8 cellular contexts compared by ENCODE assay signal in genomic region chr1:148033147-148033546, GRCh38.
DNase-seq lines count a peak whose midpoint lies in the region; ATAC-seq, FAIRE-seq and TF ChIP-seq lines count a peak whose summit lies in the region.
"Not testable (repeated sequence)": the region's sequence is repeated elsewhere in the genome, so short reads cannot be mapped to it uniquely, and the experiment has no call there.

No MANE protein-coding gene starts in this region.

- not testable (repeated sequence) for H3K9me3 Mint-ChIP-seq in activated T-helper 1 cell treated with anti-CD3 and anti-CD28 coated beads, Interleukin-12 subunit alpha, Interleukin-12 subunit beta, Interleukin-2, Interleukin-4 antibody, amounts not matched to agents 30 ng/mL and 10 ng/mL and 1 ng/mL, durations not matched to agents 14 hours and 24 hours and 36 hours; chondrocyte (ENCODE audit: low read depth); nephron progenitor cell

- not testable (repeated sequence) for H3K79me2 ChIP-seq in fibroblast of lung (ENCODE audit: control insufficient read depth, insufficient read depth, low read length); hepatocyte

- H4K20me1 ChIP-seq in fibroblast of lung (ENCODE audit: control insufficient read depth, extremely low read depth, insufficient read depth, low read length); hepatocyte (ENCODE audit: insufficient read depth, poor library complexity, severe bottlenecking): not testable (repeated sequence)

- intact Hi-C loops in activated T-helper 1 cell treated with anti-CD3 and anti-CD28 coated beads, Interleukin-12 subunit alpha, Interleukin-12 subunit beta, Interleukin-2, Interleukin-4 antibody, amounts not matched to agents 30 ng/mL and 10 ng/mL and 1 ng/mL, durations not matched to agents 14 hours and 24 hours and 36 hours (cut with micrococcal nuclease), result not testable (repeated sequence)

- TF ChIP-seq CTCF in A549 (IDR thresholded peaks at IDR 0.05); chondrocyte (IDR thresholded peaks at IDR 0.05); fibroblast of lung (conservative IDR thresholded peaks at IDR 0.05 in 1 of 2, IDR thresholded peaks at IDR 0.05 in 1 of 2; ENCODE audit: low read depth in 1 of 2, low read length in 2 of 2); hepatocyte (IDR thresholded peaks at IDR 0.05; ENCODE audit: poor library complexity); nephron progenitor cell (IDR thresholded peaks at IDR 0.05): not testable (repeated sequence)

- not testable (repeated sequence) for H2AFZ ChIP-seq in fibroblast of lung (ENCODE audit: low read length); hepatocyte

- not testable (repeated sequence) for H3K9me2 ChIP-seq in hepatocyte (replicated peaks; ENCODE audit: insufficient read depth)

- H3K9me3 ChIP-seq in A549; HUES6 (ENCODE audit: control insufficient read depth, insufficient read depth, low read depth, low read length); fibroblast of lung (ENCODE audit: control insufficient read depth, insufficient read depth, low read depth, low read length); hepatocyte (ENCODE audit: low read depth): not testable (repeated sequence)

- 30% methylated on average over 10 of the region's 16 CpGs for WGBS in A549 (ENCODE audit: missing lambda C conversion rate)
- 20% methylated on average over 11 of the region's 16 CpGs for WGBS in hepatocyte (ENCODE audit: low lambda C conversion rate, missing lambda C conversion rate)

- not testable (repeated sequence) for H3K27me3 ChIP-seq in HUES6 (ENCODE audit: control insufficient read depth, insufficient read depth, low read length); fibroblast of lung (ENCODE audit: control insufficient read depth, insufficient read depth, low read length); hepatocyte

- TF ChIP-seq POLR2A in A549 (IDR thresholded peaks at IDR 0.05; ENCODE audit: low read length), result not testable (repeated sequence)

- not testable (repeated sequence) for H3K27me3 Mint-ChIP-seq in activated T-helper 1 cell treated with anti-CD3 and anti-CD28 coated beads, Interleukin-12 subunit alpha, Interleukin-12 subunit beta, Interleukin-2, Interleukin-4 antibody, amounts not matched to agents 30 ng/mL and 10 ng/mL and 1 ng/mL, durations not matched to agents 14 hours and 24 hours and 36 hours (ENCODE audit: insufficient read depth); chondrocyte (ENCODE audit: low read depth)
- H3K27me3 Mint-ChIP-seq in nephron progenitor cell (ENCODE audit: low read depth, poor library complexity), result peaks cover 30% of the 10 kb centered on the region

- H3K9ac ChIP-seq in HUES6 (ENCODE audit: low read length), result peak overlapping the region; percentile 50
- not testable (repeated sequence) for H3K9ac ChIP-seq in fibroblast of lung (ENCODE audit: insufficient read depth, low read length)

- not testable (repeated sequence) for H3K36me3 ChIP-seq in HUES6 (ENCODE audit: control insufficient read depth, insufficient read depth, low read length); fibroblast of lung (ENCODE audit: control insufficient read depth, insufficient read depth, low read length); hepatocyte (replicated peaks; ENCODE audit: insufficient read depth, low read depth)

- POLR2A ChIA-PET in A549 (lab: Yijun Ruan, JAX), result not testable (repeated sequence)

- TF ChIP-seq EP300 in A549 (IDR thresholded peaks at IDR 0.05), result not testable (repeated sequence)

- peak overlapping the region; percentile 67 for H3K4me2 ChIP-seq in A549
- peak overlapping the region; percentile 15 for H3K4me2 ChIP-seq in fibroblast of lung (ENCODE audit: extremely low read depth, insufficient read depth, low read length)
- H3K4me2 ChIP-seq in hepatocyte, result peak overlapping the region; percentile 59

- not testable (repeated sequence) for DNase-seq in A549 (ENCODE audit: low read depth in 1 of 2, low spot score in 1 of 2); activated T-helper 1 cell treated with anti-CD3 and anti-CD28 coated beads, Interleukin-12 subunit alpha, Interleukin-12 subunit beta, Interleukin-2, Interleukin-4 antibody, amounts not matched to agents 30 ng/mL and 10 ng/mL and 1 ng/mL, durations not matched to agents 14 hours and 24 hours and 36 hours (ENCODE audit: low spot score); chondrocyte (ENCODE audit: low spot score); fibroblast of lung (ENCODE audit: low read depth in 2 of 2); hepatocyte (ENCODE audit: low spot score); nephron progenitor cell; skeletal muscle cell (ENCODE audit: low read depth)

- not testable (repeated sequence) for H3K4me1 ChIP-seq in A549; HUES6 (ENCODE audit: control insufficient read depth, insufficient read depth, low read length); fibroblast of lung (ENCODE audit: control insufficient read depth, extremely low read depth, insufficient read depth, low read length); hepatocyte (ENCODE audit: insufficient read depth)

- H3K4me1 Mint-ChIP-seq in activated T-helper 1 cell treated with anti-CD3 and anti-CD28 coated beads, Interleukin-12 subunit alpha, Interleukin-12 subunit beta, Interleukin-2, Interleukin-4 antibody, amounts not matched to agents 30 ng/mL and 10 ng/mL and 1 ng/mL, durations not matched to agents 14 hours and 24 hours and 36 hours (ENCODE audit: low read depth); chondrocyte (ENCODE audit: low read depth); nephron progenitor cell: not testable (repeated sequence)

- not testable (repeated sequence) for H3K36me3 Mint-ChIP-seq in activated T-helper 1 cell treated with anti-CD3 and anti-CD28 coated beads, Interleukin-12 subunit alpha, Interleukin-12 subunit beta, Interleukin-2, Interleukin-4 antibody, amounts not matched to agents 30 ng/mL and 10 ng/mL and 1 ng/mL, durations not matched to agents 14 hours and 24 hours and 36 hours (ENCODE audit: low read depth); chondrocyte (ENCODE audit: low read depth); nephron progenitor cell (ENCODE audit: low read depth)

- ATAC-seq in A549, result peak; percentile 44 to 51

- H3K27ac Mint-ChIP-seq in activated T-helper 1 cell treated with anti-CD3 and anti-CD28 coated beads, Interleukin-12 subunit alpha, Interleukin-12 subunit beta, Interleukin-2, Interleukin-4 antibody, amounts not matched to agents 30 ng/mL and 10 ng/mL and 1 ng/mL, durations not matched to agents 14 hours and 24 hours and 36 hours; chondrocyte (ENCODE audit: unreplicated experiment); nephron progenitor cell: not testable (repeated sequence)

- peak overlapping the region; percentile 70 to 81; a peak in 5 of 6 replicates for H3K27ac ChIP-seq in A549
- not testable (repeated sequence) for H3K27ac ChIP-seq in HUES6 (ENCODE audit: low read depth, low read length); fibroblast of lung (ENCODE audit: insufficient read depth, low read length); hepatocyte

- TF ChIP-seq RAD21 in A549 (conservative IDR thresholded peaks at IDR 0.05 in 1 of 2, IDR thresholded peaks at IDR 0.05 in 1 of 2), result not testable (repeated sequence)

- FAIRE-seq in A549 (lab: Jason Lieb, UNC), result not testable (repeated sequence)

- H3K4me3 ChIP-seq in A549 (peak overlapping the region; percentile 40), HUES6 (ENCODE audit: low read depth, low read length) (peak overlapping the region; percentile 58), fibroblast of lung (replicated peaks in 1 of 4; ENCODE audit: control extremely low read depth in 1 of 4, insufficient read depth in 1 of 4, low read depth in 3 of 4, low read length in 4 of 4) (peak overlapping the region in 2 of 4 experiments; percentile 32 to 45), skeletal muscle cell (ENCODE audit: low read depth, low read length) (peak overlapping the region; percentile 18)
- H3K4me3 ChIP-seq in hepatocyte, result not testable (repeated sequence)

- H3K4me3 Mint-ChIP-seq in activated T-helper 1 cell treated with anti-CD3 and anti-CD28 coated beads, Interleukin-12 subunit alpha, Interleukin-12 subunit beta, Interleukin-2, Interleukin-4 antibody, amounts not matched to agents 30 ng/mL and 10 ng/mL and 1 ng/mL, durations not matched to agents 14 hours and 24 hours and 36 hours, result peak overlapping the region; percentile 11
- H3K4me3 Mint-ChIP-seq in chondrocyte (ENCODE audit: unreplicated experiment) (peak overlapping the region; percentile 35), nephron progenitor cell (peak overlapping the region; percentile 68)

- CTCF ChIA-PET in A549 (lab: Yijun Ruan, JAX), result not testable (repeated sequence)

Comparison
In these comparisons a context has a peak if more than half of its experiments do, and no peak if none do; other contexts are left out.
1. H3K4me2 ChIP-seq: peak in every context shown above with its lines; median percentile 67 in A549; 59 in hepatocyte; 15 in fibroblast of lung.
2. H3K4me3 Mint-ChIP-seq: peak in every context shown above with its lines; median percentile 68 in nephron progenitor cell; 35 in chondrocyte; 11 in activated T-helper 1 cell treated with anti-CD3 and anti-CD28 coated beads, Interleukin-12 subunit alpha, Interleukin-12 subunit beta, Interleukin-2, Interleukin-4 antibody, amounts not matched to agents 30 ng/mL and 10 ng/mL and 1 ng/mL, durations not matched to agents 14 hours and 24 hours and 36 hours.